Comparison of ENCODE assay signal across 8 cellular contexts in genomic region chr12:13196302-13196921, GRCh38. TPM values are rescaled to one million over a fixed set of nuclear protein-coding genes. Genes with fewer than 3 reads are reported as not detected.
DNase-seq lines count a peak whose midpoint lies in the region; ATAC-seq and TF ChIP-seq lines count a peak whose summit lies in the region.

Gene EMP1, plus strand, starts transcription at chr12:13196726. Its CDS starts 14,785 bp downstream, at chr12:13211511.

- H3K4me3 Mint-ChIP-seq in T-cell: peak within 1 kb of the TSS; percentile 75 to 82 (median 75)

- no peaks in the 10 kb centered on the region for H3K36me3 Mint-ChIP-seq in T-cell

- H3K9me3 ChIP-seq in adipocyte (ENCODE audit: control insufficient read depth, low read length) (no peaks in the 10 kb centered on the region), heart left ventricle (no peaks in the 10 kb centered on the region), vagina (no peaks in the 10 kb centered on the region)

- H3K4me3 ChIP-seq in AG09309 (ENCODE audit: control insufficient read depth, low read depth, low read length) (peak within 1 kb of the TSS; percentile 76), adipocyte (ENCODE audit: low read length) (peak within 1 kb of the TSS; percentile 95), heart left ventricle (peak within 1 kb of the TSS; percentile 54 to 85 (median 66)), retinal pigment epithelial cell (ENCODE audit: low read length) (peak within 1 kb of the TSS; percentile 68), vagina (peak within 1 kb of the TSS; percentile 60 to 65)

- POLR2A ChIA-PET in T-cell (lab: Charles Lee): interaction anchor here (0.6 kb wide), 6 partner anchors 12 to 836 kb away, joined by 3 to 6 read pairs (median 3); no protein-coding TSS in a partner anchor

- intact Hi-C loops in heart left ventricle (cut with DNase I): loop anchor here in 9 of 10 donors (2.0 to 5.0 kb wide), 8 partner anchors 18 to 196 kb away; partner anchors contain the start of gene HEBP1 (in 1 of the 9)
- intact Hi-C loops in vagina (cut with DNase I): loop anchor here (2.0 to 5.0 kb wide), 2 partner anchors 49 to 96 kb away; no protein-coding TSS in a partner anchor

- 13 to 22% (median 16%) methylated on average over 10 of the region's 10 CpGs for WGBS in heart left ventricle, 4 donors

- CTCF ChIA-PET in T-cell (lab: Charles Lee): interaction anchor here (0.6 to 1.8 kb wide), 3 partner anchors 17 to 299 kb away, joined by 3 to 12 read pairs (median 3); no protein-coding TSS in a partner anchor

- no peaks in the 10 kb centered on the region for H3K9me3 Mint-ChIP-seq in T-cell

- ATAC-seq in GM19035 (IDR thresholded peaks at IDR 0.05; ENCODE audit: unreplicated experiment): peak; percentile 80
- peak; percentile 93 for ATAC-seq in HG03432 (IDR thresholded peaks at IDR 0.05; ENCODE audit: unreplicated experiment)
- peak; percentile 90 to 98 (median 96) for ATAC-seq in T-cell (replicated peaks in 1 of 4)
- ATAC-seq in heart left ventricle: peak; percentile 83 to 92 (median 87)

- H3K27me3 ChIP-seq in adipocyte (replicated peaks; ENCODE audit: control insufficient read depth, insufficient read depth, low read length) (no peaks in the 10 kb centered on the region), heart left ventricle (no peaks in the 10 kb centered on the region), vagina (no peaks in the 10 kb centered on the region)

- peaks cover 9% of the 10 kb centered on the region for H3K36me3 ChIP-seq in adipocyte (ENCODE audit: control insufficient read depth, insufficient read depth, low read length, severe bottlenecking)
- H3K36me3 ChIP-seq in heart left ventricle: peaks cover 0 to 5% (median 0%) of the 10 kb centered on the region in 9 donors
- H3K36me3 ChIP-seq in vagina: no peaks in the 10 kb centered on the region

- TF ChIP-seq POLR2A in heart left ventricle (IDR thresholded peaks at IDR 0.05): peak in 1 of 2 donors; percentile 70
- peak in 1 of 2 donors; percentile 82 for TF ChIP-seq POLR2A in vagina (IDR thresholded peaks at IDR 0.05)

- H3K9ac ChIP-seq in adipocyte (ENCODE audit: low read length): peak within 1 kb of the TSS; percentile 96

- TF ChIP-seq CTCF in AG09309 (IDR thresholded peaks at IDR 0.05; ENCODE audit: control insufficient read depth, insufficient read depth, low read depth, low read length, missing control alignments) (no peak), heart left ventricle (IDR thresholded peaks at IDR 0.05) (no peak), retinal pigment epithelial cell (conservative IDR thresholded peaks at IDR 0.05; ENCODE audit: low read depth, low read length) (no peak), vagina (IDR thresholded peaks at IDR 0.05) (no peak)

- H3K27ac Mint-ChIP-seq in T-cell: peak within 1 kb of the TSS; percentile 58 to 75

- H3K4me1 ChIP-seq in adipocyte (ENCODE audit: control insufficient read depth, insufficient read depth, low read length): peaks cover 61% of the 10 kb centered on the region
- H3K4me1 ChIP-seq in heart left ventricle: peaks cover 0 to 68% (median 33%) of the 10 kb centered on the region in 12 donors
- peaks cover 64% of the 10 kb centered on the region for H3K4me1 ChIP-seq in vagina

- peak within 1 kb of the TSS; percentile 81 to 99 (median 90) for H3K27ac ChIP-seq in heart left ventricle
- peak within 1 kb of the TSS; percentile 89 for H3K27ac ChIP-seq in vagina

- H3K4me1 Mint-ChIP-seq in T-cell: peaks cover 24 to 35% (median 33%) of the 10 kb centered on the region in 3 donors

- peak; percentile 99 for DNase-seq in AG09309 (ENCODE audit: low read depth)
- DNase-seq in T-cell: peak in 33 of 34 experiments; percentile 19 to 67 (median 42)
- DNase-seq in adipocyte (ENCODE audit: low read depth): peak; percentile 99
- DNase-seq in heart left ventricle: peak; percentile 87 to 96 (median 92)
- DNase-seq in retinal pigment epithelial cell (ENCODE audit: low read depth): peak; percentile 99
- DNase-seq in vagina (ENCODE audit: extremely low spot score in 2 of 2): peak in 1 of 2 donors; percentile 98

- H3K27me3 Mint-ChIP-seq in T-cell: peaks cover 0 to 2% of the 10 kb centered on the region in 2 donors

RNA-seq across cellular contexts. Expression of gene EMP1, which starts in this region (rescaled TPM):
- total RNA-seq in T-cell (1 to 10 TPM; 1.4 to 5.4 (median 2.8) TPM), heart left ventricle (100 to 1,000 TPM in 6 of 9 donors, 10 to 100 TPM in 3; 67.9 to 281 (median 175) TPM), vagina (675 TPM)
- 10 to 100 TPM; 16.4 to 83.0 TPM for polyA plus RNA-seq in heart left ventricle

Comparison
In these comparisons a context has a peak if more than half of its experiments do, and no peak if none do; other contexts are left out.
1. RNA of gene EMP1 (total RNA-seq): 675 TPM in vagina (single experiment) and 67.9 to 281 TPM in heart left ventricle; 1.4 to 5.4 TPM in T-cell; every median in the first group is over 10 times any median in the second.
2. Peak in every context shown above with its lines, with median percentiles within 50 percentile points of each other: H3K4me3 ChIP-seq and ATAC-seq.